In genomic region chr7:36881206-36881605, GRCh38 we compare ENCODE assay signal across 33 cellular contexts.
DNase-seq lines count a peak whose midpoint lies in the region; ATAC-seq, FAIRE-seq and TF ChIP-seq lines count a peak whose summit lies in the region.
"Had no signal": no experiment of that assay in that cellular context is flagged by ENCODE, and none has a peak within 500 bp of the region (broad histone marks: within the 10 kb centered on the region; RNA-seq: fewer than 3 reads in every experiment).

No MANE protein-coding gene starts in this region.

- H4K20me1 ChIP-seq in H1 (replicated peaks in 1 of 2; ENCODE audit: control insufficient read depth in 1 of 2, insufficient read depth in 2 of 2, low read length in 2 of 2): no peaks in the 10 kb centered on the region

- H3K79me1 ChIP-seq in H1 (ENCODE audit: low read depth, low read length): no peaks in the 10 kb centered on the region

- CTCF ChIA-PET in H1 (lab: Charles Lee; ENCODE audit: partially characterized antibody): interaction anchor here (1.2 to 3.6 kb wide), 5 partner anchors 11 to 28 kb away, joined by 3 to 14 read pairs (median 4); no protein-coding TSS in a partner anchor
- CTCF ChIA-PET in naive thymus-derived CD4-positive, alpha-beta T cell (lab: Charles Lee): no interaction called here

- no peak overlapping the region for H3K18ac ChIP-seq in H1 (ENCODE audit: extremely low read depth, low read length)

- no peak for ATAC-seq in naive thymus-derived CD4-positive, alpha-beta T cell
- ATAC-seq in lower lobe of right lung: no peak
- ATAC-seq: activated CD8-positive, alpha-beta T cell treated with anti-CD3 and anti-CD28 coated beads, Interleukin-2, amount 10 ng/mL, durations not matched to agents 7 days and 5 days; activated naive CD4-positive, alpha-beta T cell treated with anti-CD3 and anti-CD28 coated beads, Interleukin-2, amount 50 U/mL, for 72 hours; HCT116; heart right ventricle; stimulated activated naive B cell treated with anti-CD40 and anti-IgM and Interleukin-4, amounts not matched to agents 10 μg/mL and 1 μg/mL and 100 μg/mL, for 72 hours; upper lobe of right lung had no signal

- WGBS in H1 (ENCODE audit: extremely low coverage in 1 of 2, insufficient coverage in 1 of 2, insufficient read length in 1 of 2, insufficient replicate concordance in 2 of 2, low coverage in 1 of 2, low lambda C conversion rate in 2 of 2, missing lambda C conversion rate in 1 of 2), 2 experiments: 86% methylated on average over 7 of the region's 7 CpGs; no CpG with 5 or more reads in 1 of the 2 experiments
- WGBS in sigmoid colon, 2 donors: 86 to 91% methylated on average over 7 of the region's 7 CpGs

- H3K27ac ChIP-seq in H1 (ENCODE audit: low read depth, low read length) (no peak overlapping the region), lower lobe of right lung (no peak overlapping the region), sigmoid colon (no peak overlapping the region)
- no peak overlapping the region for H3K27ac ChIP-seq in naive thymus-derived CD4-positive, alpha-beta T cell (ENCODE audit: low read depth, low read length)
- H3K27ac ChIP-seq: 22Rv1, C4-2B, coronary artery, heart right ventricle, upper lobe of right lung had no signal

- TF ChIP-seq RAD21 in H1 (IDR thresholded peaks at IDR 0.05 in 1 of 2, conservative IDR thresholded peaks at IDR 0.05 in 1 of 2; ENCODE audit: low read depth in 2 of 2, low read length in 2 of 2): no peak

- H3K36me3 Mint-ChIP-seq in naive thymus-derived CD4-positive, alpha-beta T cell: peaks cover 22 to 80% (median 66%) of the 10 kb centered on the region in 5 donors

- POLR2A ChIA-PET in H1 (lab: Charles Lee; ENCODE audit: partially characterized antibody): no interaction called here
- POLR2A ChIA-PET in naive thymus-derived CD4-positive, alpha-beta T cell (lab: Charles Lee): no interaction called here

- H3K27me3 ChIP-seq in H1 (replicated peaks in 1 of 4; ENCODE audit: control insufficient read depth in 3 of 4, extremely low read depth in 1 of 4, insufficient read depth in 3 of 4, low read length in 3 of 4) (no peaks in the 10 kb centered on the region), lower lobe of right lung (ENCODE audit: low read depth) (no peaks in the 10 kb centered on the region), sigmoid colon (no peaks in the 10 kb centered on the region)
- H3K27me3 ChIP-seq in naive thymus-derived CD4-positive, alpha-beta T cell (ENCODE audit: control insufficient read depth in 2 of 2, insufficient read depth in 2 of 2, low read length in 2 of 2): no peaks in the 10 kb centered on the region
- H3K27me3 ChIP-seq: esophagus squamous epithelium, heart right ventricle, upper lobe of right lung had no signal

- H3K4me3 ChIP-seq in H1 (ENCODE audit: extremely low read depth in 1 of 4, insufficient read depth in 2 of 4, low read depth in 3 of 4, low read length in 4 of 4): no peak overlapping the region
- no peak overlapping the region for H3K4me3 ChIP-seq in naive thymus-derived CD4-positive, alpha-beta T cell (ENCODE audit: low read length)
- no peak overlapping the region for H3K4me3 ChIP-seq in lower lobe of right lung
- no peak overlapping the region for H3K4me3 ChIP-seq in sigmoid colon
- H3K4me3 ChIP-seq: coronary artery, esophagus squamous epithelium, heart right ventricle, lung, skin epidermis, upper lobe of right lung had no signal

- no peak overlapping the region for H2AFZ ChIP-seq in H1 (ENCODE audit: low read length)

- H3K23ac ChIP-seq in H1 (ENCODE audit: insufficient read length): no peak overlapping the region

- H3K9me3 Mint-ChIP-seq in naive thymus-derived CD4-positive, alpha-beta T cell: peaks cover 0 to 1% (median 0%) of the 10 kb centered on the region in 11 donors
- H3K9me3 Mint-ChIP-seq: activated naive CD4-positive, alpha-beta T cell treated with anti-CD3 and anti-CD28 coated beads, Interleukin-2, amount 50 U/mL, for 72 hours; nephron; stimulated activated naive B cell treated with anti-CD40 and anti-IgM and Interleukin-4, amounts not matched to agents 10 μg/mL and 1 μg/mL and 100 μg/mL, for 72 hours; T-helper 2 cell treated with Interferon-gamma antibody and Interleukin-4, amounts not matched to agents 5 μg/mL and 100 μg/mL, for 36 hours had no signal

- H3K4me1 Mint-ChIP-seq in naive thymus-derived CD4-positive, alpha-beta T cell: peaks cover 0 to 21% (median 0%) of the 10 kb centered on the region in 7 donors
- H3K4me1 Mint-ChIP-seq: nephron; stimulated activated naive B cell treated with anti-CD40 and anti-IgM and Interleukin-4, amounts not matched to agents 10 μg/mL and 1 μg/mL and 100 μg/mL, for 72 hours had no signal

- no peak for TF ChIP-seq EP300 in H1 (IDR thresholded peaks at IDR 0.05; ENCODE audit: borderline replicate concordance in 1 of 2, low read depth in 2 of 2, low read length in 2 of 2)
- TF ChIP-seq EP300 in sigmoid colon (IDR thresholded peaks at IDR 0.05): no peak

- H2BK15ac ChIP-seq in H1 (ENCODE audit: low read length): no peak overlapping the region

- no peaks in the 10 kb centered on the region for H3K23me2 ChIP-seq in H1 (ENCODE audit: low read depth, low read length)

- no peak overlapping the region for H2AK5ac ChIP-seq in H1 (ENCODE audit: low read depth, low read length)

- no peak overlapping the region for H2BK20ac ChIP-seq in H1 (ENCODE audit: low read length)

- no peak overlapping the region for H4K91ac ChIP-seq in H1 (replicated peaks; ENCODE audit: insufficient read length, low read length)

- no peak overlapping the region for H3K4ac ChIP-seq in H1 (replicated peaks; ENCODE audit: insufficient read length, low read depth, low read length)

- TF ChIP-seq POLR2A in H1 (IDR thresholded peaks at IDR 0.05; ENCODE audit: control extremely low read depth in 1 of 2, low read depth in 2 of 2, low read length in 2 of 2) (no peak), sigmoid colon (IDR thresholded peaks at IDR 0.05) (no peak)

- peak overlapping the region in 5 of 9 donors; percentile 5 to 81 (median 53) for H3K27ac Mint-ChIP-seq in naive thymus-derived CD4-positive, alpha-beta T cell
- H3K27ac Mint-ChIP-seq: activated CD8-positive, alpha-beta T cell treated with anti-CD3 and anti-CD28 coated beads, Interleukin-2, amount 10 ng/mL, durations not matched to agents 7 days and 5 days; nephron; stimulated activated naive B cell treated with anti-CD40 and anti-IgM and Interleukin-4, amounts not matched to agents 10 μg/mL and 1 μg/mL and 100 μg/mL, for 72 hours; T-helper 2 cell treated with Interferon-gamma antibody and Interleukin-4, amounts not matched to agents 5 μg/mL and 100 μg/mL, for 36 hours had no signal

- H3K9me3 ChIP-seq in H1 (ENCODE audit: insufficient read depth in 2 of 2, low read depth in 1 of 2, low read length in 1 of 2) (no peaks in the 10 kb centered on the region), lower lobe of right lung (no peaks in the 10 kb centered on the region), sigmoid colon (no peaks in the 10 kb centered on the region)
- no peaks in the 10 kb centered on the region for H3K9me3 ChIP-seq in naive thymus-derived CD4-positive, alpha-beta T cell (ENCODE audit: control insufficient read depth in 2 of 3, low read length in 3 of 3)
- H3K9me3 ChIP-seq: esophagus squamous epithelium, heart right ventricle, upper lobe of right lung had no signal

- no peak overlapping the region for H4K8ac ChIP-seq in H1 (ENCODE audit: extremely low read depth, insufficient read depth, low read length)

- H3K4me3 Mint-ChIP-seq in naive thymus-derived CD4-positive, alpha-beta T cell: no peak overlapping the region
- H3K4me3 Mint-ChIP-seq: activated CD8-positive, alpha-beta T cell treated with anti-CD3 and anti-CD28 coated beads, Interleukin-2, amount 10 ng/mL, durations not matched to agents 7 days and 5 days; nephron; stimulated activated naive B cell treated with anti-CD40 and anti-IgM and Interleukin-4, amounts not matched to agents 10 μg/mL and 1 μg/mL and 100 μg/mL, for 72 hours; T-helper 2 cell treated with Interferon-gamma antibody and Interleukin-4, amounts not matched to agents 5 μg/mL and 100 μg/mL, for 36 hours had no signal

- H3K27me3 Mint-ChIP-seq in naive thymus-derived CD4-positive, alpha-beta T cell: no peaks in the 10 kb centered on the region
- H3K27me3 Mint-ChIP-seq: stimulated activated naive B cell treated with anti-CD40 and anti-IgM and Interleukin-4, amounts not matched to agents 10 μg/mL and 1 μg/mL and 100 μg/mL, for 72 hours had no signal

- DNase-seq in NCI-H1417 (lab: John Stamatoyannopoulos, UW) (peak in 2 of 3 experiments; percentile 58 to 88), NCI-H1417 treated with DMSO at 0.1 percent for 48 hours (lab: John Stamatoyannopoulos, UW) (no peak), NCI-H69 (lab: John Stamatoyannopoulos, UW) (peak; percentile 81), H1 (ENCODE audit: low read depth in 1 of 2, low spot score in 2 of 2) (no peak), cerebellum (ENCODE audit: low spot score) (no peak), lower lobe of right lung (no peak), sigmoid colon (no peak)
- no peak for DNase-seq in naive thymus-derived CD4-positive, alpha-beta T cell
- DNase-seq: activated CD4-positive, alpha-beta T cell treated with anti-CD3 and anti-CD28 coated beads for 1 hour; activated CD8-positive, alpha-beta T cell treated with anti-CD3 and anti-CD28 coated beads, Interleukin-2, amount 10 ng/mL, durations not matched to agents 7 days and 5 days; amygdala; DMS79 treated with DMSO at 0.1 percent for 48 hours; effector memory CD4-positive, alpha-beta T cell; esophagus squamous epithelium; GF-D8; heart right ventricle; Kasumi-1; NCI-H2171 treated with DMSO at 0.1 percent for 48 hours; NCI-H526; SHP77 treated with DMSO at 0.1 percent for 48 hours; stimulated activated naive B cell treated with anti-CD40 and anti-IgM and Interleukin-4, amounts not matched to agents 10 μg/mL and 1 μg/mL and 100 μg/mL, for 72 hours; substantia nigra; upper lobe of right lung had no signal

- H3K56ac ChIP-seq in H1 (replicated peaks; ENCODE audit: insufficient read length, low read depth, low read length): no peak overlapping the region

- H3K9ac ChIP-seq in H1 (replicated peaks in 1 of 4; ENCODE audit: extremely low read depth in 1 of 4, low read depth in 3 of 4, low read length in 3 of 4): no peak overlapping the region

- intact Hi-C loops in naive thymus-derived CD4-positive, alpha-beta T cell (cut with micrococcal nuclease): no loop called here
- intact Hi-C loops in lower lobe of right lung (cut with DNase I) (no loop called here), sigmoid colon (cut with DNase I) (no loop called here)

- FAIRE-seq in H1 (lab: Jason Lieb, UNC): no peak
- FAIRE-seq: frontal cortex had no signal

- H3K4me2 ChIP-seq in H1 (ENCODE audit: insufficient read depth in 1 of 2, low read depth in 2 of 2, low read length in 2 of 2): no peak overlapping the region

- no peak overlapping the region for H4K5ac ChIP-seq in H1 (ENCODE audit: insufficient read length, low read depth, low read length)

- H3K79me2 ChIP-seq in H1 (ENCODE audit: control insufficient read depth in 1 of 2, insufficient read depth in 2 of 2, low read length in 2 of 2): no peaks in the 10 kb centered on the region

- H3K14ac ChIP-seq in H1 (ENCODE audit: insufficient read length): no peak overlapping the region

- no peak overlapping the region for H2BK5ac ChIP-seq in H1 (ENCODE audit: low read depth, low read length)

- H2BK12ac ChIP-seq in H1 (ENCODE audit: low read depth, low read length): no peak overlapping the region

- TF ChIP-seq CTCF in H1 (IDR thresholded peaks at IDR 0.05; ENCODE audit: control extremely low read depth in 1 of 3, insufficient read depth in 1 of 3, low read depth in 1 of 3, low read length in 3 of 3): no peak
- TF ChIP-seq CTCF in lower lobe of right lung (IDR thresholded peaks at IDR 0.05): no peak
- no peak for TF ChIP-seq CTCF in sigmoid colon (IDR thresholded peaks at IDR 0.05)

- no peak overlapping the region for H2BK120ac ChIP-seq in H1 (replicated peaks; ENCODE audit: low read depth, low read length)

- H3K4me1 ChIP-seq in H1 (replicated peaks in 1 of 4; ENCODE audit: control insufficient read depth in 3 of 4, insufficient read depth in 4 of 4, low read length in 3 of 4) (peaks cover 0 to 4% (median 1%) of the 10 kb centered on the region in 4 experiments; a peak in 2 of 7 replicates), lower lobe of right lung (no peaks in the 10 kb centered on the region), sigmoid colon (no peaks in the 10 kb centered on the region)
- no peaks in the 10 kb centered on the region for H3K4me1 ChIP-seq in naive thymus-derived CD4-positive, alpha-beta T cell (ENCODE audit: control insufficient read depth in 2 of 2, insufficient read depth in 2 of 2, low read length in 2 of 2)
- H3K4me1 ChIP-seq: heart right ventricle, upper lobe of right lung had no signal

- H3K36me3 ChIP-seq in H1 (ENCODE audit: control insufficient read depth in 2 of 4, insufficient read depth in 4 of 4, low read length in 3 of 4) (no peaks in the 10 kb centered on the region), lower lobe of right lung (peaks cover 52% of the 10 kb centered on the region), sigmoid colon (no peaks in the 10 kb centered on the region)
- peaks cover 0 to 52% (median 4%) of the 10 kb centered on the region in 3 experiments for H3K36me3 ChIP-seq in naive thymus-derived CD4-positive, alpha-beta T cell (ENCODE audit: control insufficient read depth in 2 of 3, insufficient read depth in 3 of 3, low read length in 3 of 3)

Comparison
In these comparisons a context has a peak if more than half of its experiments do, and no peak if none do; other contexts are left out.
1. DNase-seq: peak in NCI-H1417 (2 of 3) and NCI-H69 (single experiment); none in NCI-H1417 treated with DMSO at 0.1 percent for 48 hours (single experiment), H1 (0 of 2), naive thymus-derived CD4-positive, alpha-beta T cell (0 of 9), cerebellum (single experiment), lower lobe of right lung (single experiment) and sigmoid colon (single experiment).